Comparison of ENCODE assay signal across 19 cellular contexts in genomic region chr14:103006991-103007520, GRCh38. TPM values are rescaled to one million over a fixed set of nuclear protein-coding genes. Genes with fewer than 3 reads are reported as not detected.
A peak's percentile ranks its signal among the peaks of the same experiment; 100 is the strongest.
DNase-seq lines count a peak whose midpoint lies in the region; ATAC-seq and TF ChIP-seq lines count a peak whose summit lies in the region.
"Had no signal": no experiment of that assay in that cellular context is flagged by ENCODE, and none has a peak within 500 bp of the region (broad histone marks: within the 10 kb centered on the region; RNA-seq: fewer than 3 reads in every experiment).

No MANE protein-coding gene starts in this region.

- POLR2A ChIA-PET in CD4-positive, alpha-beta memory T cell (lab: Charles Lee; ENCODE audit: partially characterized antibody) = no interaction called here

- no peak overlapping the region for H3K4me3 ChIP-seq in vagina
- no peak overlapping the region for H3K4me3 ChIP-seq in CD4-positive, alpha-beta memory T cell (ENCODE audit: low read length in 2 of 2)

- no peak for ATAC-seq in T-helper 17 cell
- ATAC-seq: Panc1 had no signal

- H3K36me3 ChIP-seq in vagina = peaks cover 0 to 42% of the 10 kb centered on the region in 2 donors
- no peaks in the 10 kb centered on the region for H3K36me3 ChIP-seq in CD4-positive, alpha-beta memory T cell (ENCODE audit: insufficient read depth, low read length)

- peak overlapping the region; percentile 91 for H3K27ac ChIP-seq in cingulate gyrus (ENCODE audit: low read depth, low read length)
- H3K27ac ChIP-seq in temporal lobe (ENCODE audit: low read depth, low read length) = peak overlapping the region; percentile 95
- no peak overlapping the region for H3K27ac ChIP-seq in vagina
- no peak overlapping the region for H3K27ac ChIP-seq in CD4-positive, alpha-beta memory T cell (ENCODE audit: low read depth, low read length)
- H3K27ac ChIP-seq: C4-2B had no signal

- peaks cover 11% of the 10 kb centered on the region for H3K4me1 ChIP-seq in vagina
- H3K4me1 ChIP-seq in CD4-positive, alpha-beta memory T cell (ENCODE audit: insufficient read depth, low read length) = no peaks in the 10 kb centered on the region

- DNase-seq in T-helper 17 cell (no peak), nephron progenitor cell (no peak), NCI-H510A treated with DMSO at 0.1 percent for 48 hours (lab: John Stamatoyannopoulos, UW) (no peak), vagina (ENCODE audit: extremely low spot score in 2 of 2) (no peak)
- no peak for DNase-seq in CD4-positive, alpha-beta memory T cell
- DNase-seq: ACHN, AML-193, DMS 273 treated with DMSO at 0.1 percent for 48 hours, DND-41, KG1, MV-4-11, NCI-H1417, NCI-H1930, NCI-H2171, NCI-H69 had no signal

- no peaks in the 10 kb centered on the region for H3K27me3 ChIP-seq in vagina
- no peaks in the 10 kb centered on the region for H3K27me3 ChIP-seq in CD4-positive, alpha-beta memory T cell (ENCODE audit: insufficient read depth, low read length)

- no peak for TF ChIP-seq CTCF in nephron progenitor cell (IDR thresholded peaks at IDR 0.05)
- TF ChIP-seq CTCF in vagina (IDR thresholded peaks at IDR 0.05) = no peak

- TF ChIP-seq POLR2A in vagina (IDR thresholded peaks at IDR 0.05) = no peak

- H3K9me3 ChIP-seq in T-helper 17 cell (ENCODE audit: control insufficient read depth, low read length, poor library complexity, severe bottlenecking) (no peaks in the 10 kb centered on the region), vagina (no peaks in the 10 kb centered on the region)
- no peaks in the 10 kb centered on the region for H3K9me3 ChIP-seq in CD4-positive, alpha-beta memory T cell (ENCODE audit: control insufficient read depth in 1 of 2, low read length in 2 of 2)

- H3K4me1 Mint-ChIP-seq in T-helper 17 cell = peaks cover 2% of the 10 kb centered on the region
- peaks cover 26% of the 10 kb centered on the region for H3K4me1 Mint-ChIP-seq in nephron progenitor cell
- peaks cover 0 to 4% (median 0%) of the 10 kb centered on the region in 4 donors for H3K4me1 Mint-ChIP-seq in CD4-positive, alpha-beta memory T cell

- H3K36me3 Mint-ChIP-seq in T-helper 17 cell (ENCODE audit: low read depth) (peaks cover 2% of the 10 kb centered on the region), nephron progenitor cell (ENCODE audit: low read depth) (peaks cover 46% of the 10 kb centered on the region)
- H3K36me3 Mint-ChIP-seq in CD4-positive, alpha-beta memory T cell = peaks cover 7 to 14% of the 10 kb centered on the region in 2 donors

- H3K27ac Mint-ChIP-seq in T-helper 17 cell = peak overlapping the region; percentile 21
- peak overlapping the region; percentile 85 for H3K27ac Mint-ChIP-seq in nephron progenitor cell
- no peak overlapping the region for H3K27ac Mint-ChIP-seq in CD4-positive, alpha-beta memory T cell

- no peak overlapping the region for H3K4me3 Mint-ChIP-seq in T-helper 17 cell
- no peak overlapping the region for H3K4me3 Mint-ChIP-seq in nephron progenitor cell
- peak overlapping the region in 1 of 8 donors; percentile 29 for H3K4me3 Mint-ChIP-seq in CD4-positive, alpha-beta memory T cell

- CTCF ChIA-PET in CD4-positive, alpha-beta memory T cell (lab: Charles Lee; ENCODE audit: partially characterized antibody) = no interaction called here

- no peaks in the 10 kb centered on the region for H3K9me3 Mint-ChIP-seq in nephron progenitor cell
- peaks cover 0 to 2% (median 0%) of the 10 kb centered on the region in 8 donors for H3K9me3 Mint-ChIP-seq in CD4-positive, alpha-beta memory T cell

- H3K27me3 Mint-ChIP-seq in T-helper 17 cell (no peaks in the 10 kb centered on the region), nephron progenitor cell (ENCODE audit: low read depth, poor library complexity) (no peaks in the 10 kb centered on the region)
- no peaks in the 10 kb centered on the region for H3K27me3 Mint-ChIP-seq in CD4-positive, alpha-beta memory T cell

- intact Hi-C loops in vagina (cut with DNase I) = no loop called here
- intact Hi-C loops in CD4-positive, alpha-beta memory T cell (cut with micrococcal nuclease) = no loop called here

RNA-seq across cellular contexts. Expression of gene CDC42BPB, which starts 50.3 kb away (rescaled TPM):
- 10 to 100 TPM; 11.6 to 16.3 TPM for total RNA-seq in T-helper 17 cell
- 84.3 TPM for total RNA-seq in temporal lobe
- 105 TPM for total RNA-seq in vagina
- 1 to 10 TPM; 7.5 to 8.4 TPM for total RNA-seq in CD4-positive, alpha-beta memory T cell
- under 1 TPM; 0.02 to 0.80 TPM for polyA plus RNA-seq in CD4-positive, alpha-beta memory T cell

Comparison
In these comparisons a context has a peak if more than half of its experiments do, and no peak if none do; other contexts are left out.
1. H3K27ac Mint-ChIP-seq: peak in T-helper 17 cell (single experiment) and nephron progenitor cell (single experiment); none in CD4-positive, alpha-beta memory T cell (0 of 7).
2. H3K27ac ChIP-seq: peak in cingulate gyrus (single experiment) and temporal lobe (single experiment); none in vagina (single experiment) and CD4-positive, alpha-beta memory T cell (single experiment).